38 cellular contexts compared by ENCODE assay signal in the genomic region with DNA sequence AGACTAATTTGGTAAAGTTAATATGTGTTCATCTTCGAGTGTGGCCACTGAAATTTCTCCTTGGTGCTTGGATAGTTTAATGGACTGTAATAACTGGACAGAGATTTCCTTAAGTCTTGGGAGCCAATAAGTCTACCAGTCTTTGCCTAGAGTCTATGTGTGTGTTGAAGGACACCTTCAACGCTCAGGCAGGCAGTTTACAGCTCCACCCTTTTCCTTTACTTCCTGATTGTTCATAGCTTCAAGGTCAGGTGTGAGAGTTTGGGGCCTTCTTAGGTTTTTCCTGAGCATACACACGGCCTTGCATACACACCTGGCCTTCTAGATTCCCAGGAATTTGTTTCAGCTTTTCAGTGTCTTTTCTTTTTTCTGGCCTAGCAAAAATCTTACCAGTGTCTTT.
"Had no signal": no experiment of that assay in that cellular context is flagged by ENCODE, and none has a peak within 500 bp of the region (broad histone marks: within the 10 kb centered on the region; RNA-seq: fewer than 3 reads in every experiment).

No MANE protein-coding gene starts in this region.

- H3K4me1 Mint-ChIP-seq: activated B cell treated with CpG ODN at 0.5 μM for 24 hours; activated CD4-positive, alpha-beta memory T cell treated with anti-CD3 and anti-CD28 coated beads, Interleukin-2, amount 10 ng/mL, durations not matched to agents 7 days and 5 days; activated CD4-positive, alpha-beta T cell treated with anti-CD3 and anti-CD28 coated beads for 36 hours; activated CD4-positive, alpha-beta T cell treated with anti-CD3 and anti-CD28 coated beads, Interleukin-2, amount 10 ng/mL, durations not matched to agents 7 days and 5 days; activated CD8-positive, alpha-beta memory T cell treated with anti-CD3 and anti-CD28 coated beads, Interleukin-2, amount 10 ng/mL, durations not matched to agents 7 days and 5 days; activated naive CD4-positive, alpha-beta T cell treated with anti-CD3 and anti-CD28 coated beads, Interleukin-2, amount 10 ng/mL, durations not matched to agents 7 days and 5 days; activated naive CD8-positive, alpha-beta T cell treated with anti-CD3 and anti-CD28 coated beads for 36 hours; brain; central memory CD8-positive, alpha-beta T cell had no signal

- ATAC-seq: activated CD4-positive, alpha-beta T cell treated with anti-CD3 and anti-CD28 coated beads for 36 hours; activated CD4-positive, CD25-positive, alpha-beta regulatory T cell treated with anti-CD3 and anti-CD28 coated beads, Interleukin-2, amount 50 U/mL, for 24 hours; activated CD8-positive, alpha-beta memory T cell treated with anti-CD3 and anti-CD28 coated beads, Interleukin-2, amount 10 ng/mL, durations not matched to agents 7 days and 5 days; activated CD8-positive, alpha-beta T cell treated with anti-CD3 and anti-CD28 coated beads, Interleukin-2, amount 10 ng/mL, durations not matched to agents 7 days and 5 days; activated naive CD4-positive, alpha-beta T cell treated with anti-CD3 and anti-CD28 coated beads, Interleukin-2, amount 50 U/mL, for 72 hours had no signal

- H3K27ac ChIP-seq: adrenal gland, cardiac muscle cell, VCaP had no signal

- H3K9me3 Mint-ChIP-seq: activated CD4-positive, alpha-beta memory T cell treated with anti-CD3 and anti-CD28 coated beads, Interleukin-2, amount 10 ng/mL, durations not matched to agents 7 days and 5 days; activated CD4-positive, alpha-beta T cell treated with anti-CD3 and anti-CD28 coated beads, Interleukin-2, amount 10 ng/mL, durations not matched to agents 7 days and 5 days; activated naive CD4-positive, alpha-beta T cell treated with anti-CD3 and anti-CD28 coated beads, Interleukin-2, amount 10 ng/mL, durations not matched to agents 7 days and 5 days; activated naive CD4-positive, alpha-beta T cell treated with anti-CD3 and anti-CD28 coated beads, Interleukin-2, amount 50 U/mL, for 72 hours; activated T-cell treated with anti-CD3 and anti-CD28 coated beads, Interleukin-2, amount 50 U/mL, for 24 hours; central memory CD8-positive, alpha-beta T cell; T-helper 1 cell treated with Interleukin-12 subunit alpha and Interleukin-12 subunit beta and Interleukin-4 antibody, amounts not matched to agents 30 μg/mL and 1 μg/mL, for 36 hours had no signal

- H3K4me3 Mint-ChIP-seq: activated B cell treated with CpG ODN at 0.5 μM for 24 hours; activated CD4-positive, alpha-beta memory T cell treated with anti-CD3 and anti-CD28 coated beads, Interleukin-2, amount 10 ng/mL, durations not matched to agents 7 days and 5 days; activated CD4-positive, alpha-beta T cell treated with anti-CD3 and anti-CD28 coated beads for 36 hours; activated CD4-positive, alpha-beta T cell treated with anti-CD3 and anti-CD28 coated beads, Interleukin-2, amount 10 ng/mL, durations not matched to agents 7 days and 5 days; activated CD8-positive, alpha-beta memory T cell treated with anti-CD3 and anti-CD28 coated beads, Interleukin-2, amount 10 ng/mL, durations not matched to agents 7 days and 5 days; activated CD8-positive, alpha-beta T cell treated with anti-CD3 and anti-CD28 coated beads, Interleukin-2, amount 10 ng/mL, durations not matched to agents 7 days and 5 days; activated naive CD4-positive, alpha-beta T cell treated with anti-CD3 and anti-CD28 coated beads, Interleukin-2, amount 10 ng/mL, durations not matched to agents 7 days and 5 days; activated naive CD8-positive, alpha-beta T cell treated with anti-CD3 and anti-CD28 coated beads for 36 hours; activated T-cell treated with anti-CD3 and anti-CD28 coated beads, Interleukin-2, amount 50 U/mL, for 24 hours; brain; central memory CD8-positive, alpha-beta T cell; T-helper 1 cell treated with Interleukin-12 subunit alpha and Interleukin-12 subunit beta and Interleukin-4 antibody, amounts not matched to agents 30 μg/mL and 1 μg/mL, for 36 hours; T-helper 2 cell treated with Interferon-gamma antibody and Interleukin-4, amounts not matched to agents 5 μg/mL and 100 μg/mL, for 36 hours had no signal

- H3K27me3 Mint-ChIP-seq: activated B cell treated with CpG ODN at 0.5 μM for 24 hours; activated CD4-positive, alpha-beta memory T cell treated with anti-CD3 and anti-CD28 coated beads, Interleukin-2, amount 10 ng/mL, durations not matched to agents 7 days and 5 days; activated CD4-positive, alpha-beta T cell treated with anti-CD3 and anti-CD28 coated beads for 36 hours; activated CD4-positive, alpha-beta T cell treated with anti-CD3 and anti-CD28 coated beads, Interleukin-2, amount 10 ng/mL, durations not matched to agents 7 days and 5 days; activated CD8-positive, alpha-beta memory T cell treated with anti-CD3 and anti-CD28 coated beads, Interleukin-2, amount 10 ng/mL, durations not matched to agents 7 days and 5 days; activated naive CD4-positive, alpha-beta T cell treated with anti-CD3 and anti-CD28 coated beads, Interleukin-2, amount 10 ng/mL, durations not matched to agents 7 days and 5 days; activated naive CD8-positive, alpha-beta T cell treated with anti-CD3 and anti-CD28 coated beads for 36 hours; activated T-cell treated with anti-CD3 and anti-CD28 coated beads, Interleukin-2, amount 50 U/mL, for 24 hours; central memory CD8-positive, alpha-beta T cell had no signal

- H3K27me3 ChIP-seq: adrenal gland, cardiac muscle cell had no signal

- H3K4me1 ChIP-seq: adrenal gland had no signal

- H3K27ac Mint-ChIP-seq: activated B cell treated with CpG ODN at 0.5 μM for 24 hours; activated CD4-positive, alpha-beta memory T cell treated with anti-CD3 and anti-CD28 coated beads, Interleukin-2, amount 10 ng/mL, durations not matched to agents 7 days and 5 days; activated CD4-positive, alpha-beta T cell treated with anti-CD3 and anti-CD28 coated beads for 36 hours; activated CD4-positive, alpha-beta T cell treated with anti-CD3 and anti-CD28 coated beads, Interleukin-2, amount 10 ng/mL, durations not matched to agents 7 days and 5 days; activated CD8-positive, alpha-beta memory T cell treated with anti-CD3 and anti-CD28 coated beads, Interleukin-2, amount 10 ng/mL, durations not matched to agents 7 days and 5 days; activated CD8-positive, alpha-beta T cell treated with anti-CD3 and anti-CD28 coated beads, Interleukin-2, amount 10 ng/mL, durations not matched to agents 7 days and 5 days; activated naive CD4-positive, alpha-beta T cell treated with anti-CD3 and anti-CD28 coated beads, Interleukin-2, amount 10 ng/mL, durations not matched to agents 7 days and 5 days; activated naive CD4-positive, alpha-beta T cell treated with anti-CD3 and anti-CD28 coated beads, Interleukin-2, amount 50 U/mL, for 72 hours; activated naive CD8-positive, alpha-beta T cell treated with anti-CD3 and anti-CD28 coated beads for 36 hours; activated T-cell treated with anti-CD3 and anti-CD28 coated beads, Interleukin-2, amount 50 U/mL, for 24 hours; activated T-helper 2 cell treated with anti-CD3 and anti-CD28 coated beads, Interferon-gamma antibody, Interleukin-2, Interleukin-4, amounts not matched to agents 10 μg/mL and 5 μg/mL and 100 μg/mL, durations not matched to agents 14 hours and 24 hours and 36 hours; brain; T-helper 1 cell treated with Interleukin-12 subunit alpha and Interleukin-12 subunit beta and Interleukin-4 antibody, amounts not matched to agents 30 μg/mL and 1 μg/mL, for 36 hours; T-helper 2 cell treated with Interferon-gamma antibody and Interleukin-4, amounts not matched to agents 5 μg/mL and 100 μg/mL, for 36 hours had no signal

- H3K4me3 ChIP-seq: adrenal gland, cardiac muscle cell had no signal

- H3K36me3 ChIP-seq: adrenal gland, cardiac muscle cell had no signal

- DNase-seq: activated B cell treated with CpG ODN at 0.5 μM for 24 hours; activated CD4-positive, alpha-beta memory T cell treated with anti-CD3 and anti-CD28 coated beads, Interleukin-2, amount 10 ng/mL, durations not matched to agents 7 days and 5 days; activated CD4-positive, alpha-beta T cell treated with anti-CD3 and anti-CD28 coated beads for 1 hour; activated CD4-positive, alpha-beta T cell treated with anti-CD3 and anti-CD28 coated beads for 36 hours; activated CD4-positive, alpha-beta T cell treated with anti-CD3 and anti-CD28 coated beads for 48 hours; activated CD4-positive, alpha-beta T cell treated with anti-CD3 and anti-CD28 coated beads, Interleukin-2, amount 10 ng/mL, durations not matched to agents 7 days and 5 days; activated CD4-positive, alpha-beta T cell treated with anti-CD3 and anti-CD28 coated beads, Interleukin-2, amount 50 U/mL, for 48 hours; activated CD8-positive, alpha-beta memory T cell treated with anti-CD3 and anti-CD28 coated beads for 24 hours; activated CD8-positive, alpha-beta memory T cell treated with anti-CD3 and anti-CD28 coated beads, Interleukin-2, amount 10 ng/mL, durations not matched to agents 7 days and 5 days; activated CD8-positive, alpha-beta memory T cell treated with anti-CD3 and anti-CD28 coated beads, Interleukin-2, amount 50 U/mL, for 48 hours; activated CD8-positive, alpha-beta T cell treated with anti-CD3 and anti-CD28 coated beads, Interleukin-2, amount 10 ng/mL, durations not matched to agents 7 days and 5 days; activated effector memory CD4-positive, alpha-beta T cell treated with Interleukin-2 at 50 U/mL for 16 hours; activated gamma-delta T cell; activated naive CD4-positive, alpha-beta T cell treated with anti-CD3 and anti-CD28 coated beads, Interleukin-2, amount 10 ng/mL, durations not matched to agents 7 days and 5 days; activated naive CD4-positive, alpha-beta T cell treated with Interleukin-2 at 50 U/mL for 16 hours; activated naive CD8-positive, alpha-beta T cell treated with anti-CD3 and anti-CD28 coated beads for 36 hours; activated T-cell treated with anti-CD3 and anti-CD28 coated beads, Interleukin-2, amount 50 U/mL, for 24 hours; activated T-cell treated with anti-CD3 and anti-CD28 coated beads, Interleukin-2, amount 50 U/mL, for 48 hours; adrenal gland; amniotic stem cell; aorta; caudate nucleus; cerebellar nuclear complex; SW 1271; T-helper 1 cell; T-helper 2 cell; T-helper 9 cell had no signal

- H3K36me3 Mint-ChIP-seq: activated CD8-positive, alpha-beta memory T cell treated with anti-CD3 and anti-CD28 coated beads, Interleukin-2, amount 10 ng/mL, durations not matched to agents 7 days and 5 days; activated naive CD4-positive, alpha-beta T cell treated with anti-CD3 and anti-CD28 coated beads, Interleukin-2, amount 10 ng/mL, durations not matched to agents 7 days and 5 days; activated naive CD4-positive, alpha-beta T cell treated with anti-CD3 and anti-CD28 coated beads, Interleukin-2, amount 50 U/mL, for 72 hours; activated naive CD8-positive, alpha-beta T cell treated with anti-CD3 and anti-CD28 coated beads for 36 hours; brain had no signal

- FAIRE-seq: bronchial epithelial cell, TTC549 had no signal
